Comparison of ENCODE assay signal across 1 cellular context in genomic region chr4:161601011-161601410, GRCh38.
TF ChIP-seq lines count a peak whose summit lies in the region.

No MANE protein-coding gene starts in this region.

TF ChIP-seq in HCT116, 20 proteins besides CTCF, POLR2A, EP300 and RAD21 (continued from another document):
- no peak for TF ChIP-seq REST (IDR thresholded peaks at IDR 0.05; ENCODE audit: low read depth)
- no peak for TF ChIP-seq FOSL1 (IDR thresholded peaks at IDR 0.05; ENCODE audit: low read depth)
- no peak for TF ChIP-seq SRF (IDR thresholded peaks at IDR 0.05; ENCODE audit: low read depth)
- no peak for TF ChIP-seq EZH2phosphoT487 (IDR thresholded peaks at IDR 0.05; ENCODE audit: borderline replicate concordance)
- TF ChIP-seq SIN3A (IDR thresholded peaks at IDR 0.05; ENCODE audit: low read depth) = no peak
- TF ChIP-seq, protein P1, sequence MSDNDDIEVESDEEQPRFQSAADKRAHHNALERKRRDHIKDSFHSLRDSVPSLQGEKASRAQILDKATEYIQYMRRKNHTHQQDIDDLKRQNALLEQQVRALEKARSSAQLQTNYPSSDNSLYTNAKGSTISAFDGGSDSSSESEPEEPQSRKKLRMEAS (IDR thresholded peaks at IDR 0.05) = no peak
- TF ChIP-seq TCF7L2 (IDR thresholded peaks at IDR 0.05; ENCODE audit: borderline replicate concordance, extremely low read depth, insufficient read depth, insufficient read length) = no peak
- no peak for TF ChIP-seq POLR2AphosphoS5 (IDR thresholded peaks at IDR 0.05; ENCODE audit: low read depth, low read length)
- TF ChIP-seq YY1 (IDR thresholded peaks at IDR 0.05; ENCODE audit: extremely low read depth, insufficient replicate concordance, low read depth, low read length) = no peak
TF ChIP-seq in HCT116: peak in this region for 0.
